In the genomic region with DNA sequence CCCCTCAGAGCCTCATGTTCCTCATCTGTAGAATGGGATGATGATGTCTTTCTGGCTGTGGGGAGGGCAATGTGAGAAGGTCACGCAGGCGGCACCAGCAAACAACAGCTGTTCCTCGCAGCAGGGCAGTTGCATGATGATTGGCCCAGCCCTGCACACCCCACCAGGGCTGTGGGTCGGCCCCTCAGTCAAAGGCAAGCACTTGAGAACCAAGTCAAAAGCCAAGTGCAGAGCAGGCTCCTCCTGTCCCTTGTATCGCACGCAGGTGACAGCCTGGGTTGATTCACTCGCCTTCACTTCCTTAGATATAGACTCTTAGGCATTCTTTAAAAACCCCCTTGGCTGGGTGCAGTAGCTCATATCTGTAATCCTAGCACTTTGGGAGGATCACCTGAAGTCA, we compare ENCODE assay signal across 8 cellular contexts.
"Had no signal": no experiment of that assay in that cellular context is flagged by ENCODE, and none has a peak within 500 bp of the region (broad histone marks: within the 10 kb centered on the region; RNA-seq: fewer than 3 reads in every experiment).

No MANE protein-coding gene starts in this region.

- H3K36me3 ChIP-seq: HAP-1 had no signal

- H3K4me3 ChIP-seq: GM23248, HAP-1 had no signal

- H3K4me1 ChIP-seq: HAP-1 had no signal

- H3K27ac ChIP-seq: GM23248, HL-60 had no signal

- ATAC-seq: HCT116 had no signal

- DNase-seq: GM23248, GOT3, H7, HFFc6, IMR-90 had no signal

- H3K9me3 ChIP-seq: HAP-1 had no signal
